ENCODE assay signal across 1 cellular context in genomic region chr18:48974304-48975220, GRCh38.
TF ChIP-seq lines count a peak whose summit lies in the region.

No MANE protein-coding gene starts in this region.

TF ChIP-seq in liver, 16 proteins besides CTCF, POLR2A, EP300 and RAD21 (continued from another document):
- TF ChIP-seq ZBTB33 (IDR thresholded peaks at IDR 0.05) (no peak), HNF4G (IDR thresholded peaks at IDR 0.05) (no peak), EGR1 (IDR thresholded peaks at IDR 0.05; ENCODE audit: low read depth in 2 of 2) (no peak), FOXA2 (IDR thresholded peaks at IDR 0.05) (no peak)
